In the genomic region with DNA sequence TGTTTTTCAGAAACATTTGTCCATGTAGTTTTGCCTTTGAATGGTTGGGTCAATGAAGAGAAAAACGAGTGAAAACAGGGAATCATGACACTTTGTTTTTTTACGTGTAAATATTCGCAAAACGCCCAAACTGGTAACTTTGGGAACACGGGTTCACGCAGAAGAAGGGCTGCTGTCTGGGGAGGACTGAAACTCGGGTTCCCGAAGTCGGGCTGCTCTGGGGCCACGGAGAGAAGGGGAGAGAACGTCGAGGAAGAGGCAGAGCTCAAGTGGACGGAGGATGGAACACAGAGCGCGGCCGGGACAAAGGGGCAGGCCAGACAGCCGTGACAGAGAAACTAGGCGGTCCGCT, we compare ENCODE assay signal across 8 cellular contexts. TPM values are rescaled to one million over a fixed set of nuclear protein-coding genes. Genes with fewer than 3 reads are reported as not detected.
DNase-seq lines count a peak whose midpoint lies in the region; ATAC-seq lines count a peak whose summit lies in the region.

No MANE protein-coding gene starts in this region.

- H3K27me3 Mint-ChIP-seq in CD4-positive, alpha-beta memory T cell, result no peaks in the 10 kb centered on the region
- peaks cover 12% of the 10 kb centered on the region for H3K27me3 Mint-ChIP-seq in activated naive CD8-positive, alpha-beta T cell treated with anti-CD3 and anti-CD28 coated beads, Interleukin-2, amount 50 U/mL, for 24 hours
- no peaks in the 10 kb centered on the region for H3K27me3 Mint-ChIP-seq in stimulated activated memory B cell treated with anti-CD40 and anti-IgM and Interleukin-4, amounts not matched to agents 10 μg/mL and 1 μg/mL and 100 μg/mL, for 72 hours

- POLR2A ChIA-PET in CD4-positive, alpha-beta memory T cell (lab: Charles Lee; ENCODE audit: partially characterized antibody), result interaction anchor here (0.6 to 2.0 kb wide), 3 partner anchors 14 to 313 kb away, joined by 3 to 8 read pairs (median 3); no protein-coding TSS in a partner anchor

- H3K4me1 ChIP-seq in CD4-positive, alpha-beta memory T cell (ENCODE audit: insufficient read depth, low read length), result peaks cover 15% of the 10 kb centered on the region
- peaks cover 12% of the 10 kb centered on the region for H3K4me1 ChIP-seq in HUES48 (ENCODE audit: control insufficient read depth, insufficient read depth, low read length)

- no peak for DNase-seq in CD4-positive, alpha-beta memory T cell
- no peak for DNase-seq in activated naive CD8-positive, alpha-beta T cell treated with anti-CD3 and anti-CD28 coated beads, Interleukin-2, amount 50 U/mL, for 24 hours
- DNase-seq in iPS-NIHi11 (ENCODE audit: low spot score) (peak; percentile 69), mesenteric fat pad (ENCODE audit: low spot score) (no peak), middle frontal gyrus (ENCODE audit: extremely low spot score, low spot score) (no peak)

- H3K9me3 Mint-ChIP-seq in CD4-positive, alpha-beta memory T cell, result peaks cover 0 to 7% (median 3%) of the 10 kb centered on the region in 8 donors
- H3K9me3 Mint-ChIP-seq in activated naive CD8-positive, alpha-beta T cell treated with anti-CD3 and anti-CD28 coated beads, Interleukin-2, amount 50 U/mL, for 24 hours, result peaks cover 4% of the 10 kb centered on the region
- H3K9me3 Mint-ChIP-seq in stimulated activated memory B cell treated with anti-CD40 and anti-IgM and Interleukin-4, amounts not matched to agents 10 μg/mL and 1 μg/mL and 100 μg/mL, for 72 hours, result peaks cover 5% of the 10 kb centered on the region

- H3K9ac ChIP-seq in HUES48 (ENCODE audit: low read depth, low read length), result peak overlapping the region; percentile 92

- intact Hi-C loops in CD4-positive, alpha-beta memory T cell (cut with micrococcal nuclease), result loop anchor here (1.0 to 5.0 kb wide), 5 partner anchors 94 to 1602 kb away; a partner anchor contains a TSS

- peak; percentile 30 for ATAC-seq in GM19397 (IDR thresholded peaks at IDR 0.05; ENCODE audit: unreplicated experiment)
- peak; percentile 20 for ATAC-seq in activated naive CD8-positive, alpha-beta T cell treated with anti-CD3 and anti-CD28 coated beads, Interleukin-2, amount 50 U/mL, for 24 hours
- peak; percentile 65 for ATAC-seq in stimulated activated memory B cell treated with anti-CD40 and anti-IgM and Interleukin-4, amounts not matched to agents 10 μg/mL and 1 μg/mL and 100 μg/mL, for 72 hours

- H3K27me3 ChIP-seq in CD4-positive, alpha-beta memory T cell (ENCODE audit: insufficient read depth, low read length), result no peaks in the 10 kb centered on the region
- no peaks in the 10 kb centered on the region for H3K27me3 ChIP-seq in HUES48 (ENCODE audit: control insufficient read depth, insufficient read depth, low read length)

- peaks cover 15 to 25% (median 17%) of the 10 kb centered on the region in 4 donors for H3K4me1 Mint-ChIP-seq in CD4-positive, alpha-beta memory T cell
- H3K4me1 Mint-ChIP-seq in activated naive CD8-positive, alpha-beta T cell treated with anti-CD3 and anti-CD28 coated beads, Interleukin-2, amount 50 U/mL, for 24 hours, result peaks cover 23% of the 10 kb centered on the region
- peaks cover 25% of the 10 kb centered on the region for H3K4me1 Mint-ChIP-seq in stimulated activated memory B cell treated with anti-CD40 and anti-IgM and Interleukin-4, amounts not matched to agents 10 μg/mL and 1 μg/mL and 100 μg/mL, for 72 hours

- peak overlapping the region; percentile 89 to 98 (median 92) for H3K4me3 Mint-ChIP-seq in CD4-positive, alpha-beta memory T cell
- H3K4me3 Mint-ChIP-seq in activated naive CD8-positive, alpha-beta T cell treated with anti-CD3 and anti-CD28 coated beads, Interleukin-2, amount 50 U/mL, for 24 hours, result peak overlapping the region; percentile 86
- H3K4me3 Mint-ChIP-seq in stimulated activated memory B cell treated with anti-CD40 and anti-IgM and Interleukin-4, amounts not matched to agents 10 μg/mL and 1 μg/mL and 100 μg/mL, for 72 hours, result peak overlapping the region; percentile 96

- H3K9me3 ChIP-seq in CD4-positive, alpha-beta memory T cell (ENCODE audit: control insufficient read depth in 1 of 2, low read length in 2 of 2), result no peaks in the 10 kb centered on the region
- no peaks in the 10 kb centered on the region for H3K9me3 ChIP-seq in HUES48 (ENCODE audit: control insufficient read depth, insufficient read depth, low read length)

- H3K36me3 Mint-ChIP-seq in CD4-positive, alpha-beta memory T cell, result peaks cover 0 to 3% of the 10 kb centered on the region in 2 donors
- H3K36me3 Mint-ChIP-seq in activated naive CD8-positive, alpha-beta T cell treated with anti-CD3 and anti-CD28 coated beads, Interleukin-2, amount 50 U/mL, for 24 hours (ENCODE audit: low read depth), result peaks cover 1% of the 10 kb centered on the region
- no peaks in the 10 kb centered on the region for H3K36me3 Mint-ChIP-seq in stimulated activated memory B cell treated with anti-CD40 and anti-IgM and Interleukin-4, amounts not matched to agents 10 μg/mL and 1 μg/mL and 100 μg/mL, for 72 hours

- CTCF ChIA-PET in CD4-positive, alpha-beta memory T cell (lab: Charles Lee; ENCODE audit: partially characterized antibody), result interaction anchor here (0.7 to 3.5 kb wide), 3 partner anchors 8 to 311 kb away, joined by 3 to 29 read pairs (median 10); no protein-coding TSS in a partner anchor

- H3K27ac ChIP-seq in CD4-positive, alpha-beta memory T cell (ENCODE audit: low read depth, low read length), result peak overlapping the region; percentile 62
- H3K27ac ChIP-seq in HUES48 (ENCODE audit: low read depth, low read length), result peak overlapping the region; percentile 98

- no peaks in the 10 kb centered on the region for H3K36me3 ChIP-seq in CD4-positive, alpha-beta memory T cell (ENCODE audit: insufficient read depth, low read length)
- H3K36me3 ChIP-seq in HUES48 (ENCODE audit: control insufficient read depth, insufficient read depth, low read length), result peaks cover 3% of the 10 kb centered on the region

- peak overlapping the region; percentile 65 to 94 (median 90) for H3K27ac Mint-ChIP-seq in CD4-positive, alpha-beta memory T cell
- peak overlapping the region; percentile 86 for H3K27ac Mint-ChIP-seq in activated naive CD8-positive, alpha-beta T cell treated with anti-CD3 and anti-CD28 coated beads, Interleukin-2, amount 50 U/mL, for 24 hours
- peak overlapping the region; percentile 97 for H3K27ac Mint-ChIP-seq in stimulated activated memory B cell treated with anti-CD40 and anti-IgM and Interleukin-4, amounts not matched to agents 10 μg/mL and 1 μg/mL and 100 μg/mL, for 72 hours

- peak overlapping the region; percentile 67 to 88 for H3K4me3 ChIP-seq in CD4-positive, alpha-beta memory T cell (ENCODE audit: low read length in 2 of 2)
- peak overlapping the region; percentile 90 for H3K4me3 ChIP-seq in HUES48 (ENCODE audit: low read depth, low read length)

RNA-seq across cellular contexts. Expression of a gene that starts 0.5 kb away (rescaled TPM):
- 1 to 10 TPM; 3.8 to 6.8 TPM for total RNA-seq in CD4-positive, alpha-beta memory T cell
- 10 to 100 TPM in 1 of 2 donors, 1 to 10 TPM in 1; 8.2 to 11.1 TPM for polyA plus RNA-seq in CD4-positive, alpha-beta memory T cell
- total RNA-seq in mesenteric fat pad, result 11.9 TPM

RNA-seq across cellular contexts. Expression of a gene that starts 43.0 kb away (rescaled TPM):
- total RNA-seq in CD4-positive, alpha-beta memory T cell, result 10 to 100 TPM; 27.8 to 32.8 TPM
- 1 to 10 TPM; 5.5 to 7.9 TPM for polyA plus RNA-seq in CD4-positive, alpha-beta memory T cell
- total RNA-seq in mesenteric fat pad, result 19.6 TPM
